Comparison of ENCODE assay signal across 8 cellular contexts in genomic region chr7:32893225-32893560, GRCh38. TPM values are rescaled to one million over a fixed set of nuclear protein-coding genes. Genes with fewer than 3 reads are reported as not detected.
DNase-seq lines count a peak whose midpoint lies in the region; ATAC-seq, FAIRE-seq and TF ChIP-seq lines count a peak whose summit lies in the region.

No MANE protein-coding gene starts in this region.

- ATAC-seq in HG02610 (IDR thresholded peaks at IDR 0.05; ENCODE audit: unreplicated experiment) (no peak), HG03442 (IDR thresholded peaks at IDR 0.05; ENCODE audit: unreplicated experiment) (no peak)

- peak overlapping the region; percentile 88 for H3K4me2 ChIP-seq in SK-N-SH
- H3K4me2 ChIP-seq in endothelial cell of umbilical vein (ENCODE audit: insufficient read depth, low read length), result peak overlapping the region; percentile 85

- peak overlapping the region; percentile 89 for H2AFZ ChIP-seq in SK-N-SH (ENCODE audit: low read depth)
- H2AFZ ChIP-seq in endothelial cell of umbilical vein (ENCODE audit: low read depth, low read length), result peak overlapping the region; percentile 8

- TF ChIP-seq EP300 in SK-N-SH (IDR thresholded peaks at IDR 0.05; ENCODE audit: borderline replicate concordance in 1 of 2, low read depth in 1 of 2, low read length in 1 of 2), result no peak

- H3K4me1 ChIP-seq in SK-N-SH (ENCODE audit: control insufficient read depth in 1 of 2, insufficient read depth in 2 of 2, low read depth in 1 of 2, low read length in 1 of 2) (peaks cover 19 to 22% of the 10 kb centered on the region in 2 experiments; a peak in 3 of 4 replicates), endothelial cell of umbilical vein (ENCODE audit: control insufficient read depth, extremely low read depth, insufficient read depth, low read length) (peaks cover 35% of the 10 kb centered on the region)

- H3K36me3 ChIP-seq in SK-N-SH (replicated peaks in 1 of 2; ENCODE audit: control insufficient read depth in 1 of 2, insufficient read depth in 2 of 2, low read length in 1 of 2) (peaks cover 0 to under 1% of the 10 kb centered on the region in 2 experiments), endothelial cell of umbilical vein (ENCODE audit: control insufficient read depth in 2 of 2, extremely low read depth in 1 of 2, insufficient read depth in 2 of 2, low read length in 2 of 2) (no peaks in the 10 kb centered on the region)

- H3K4me3 ChIP-seq in SK-N-SH (ENCODE audit: low read depth in 2 of 2, low read length in 1 of 2) (no peak overlapping the region), endothelial cell of umbilical vein (replicated peaks in 1 of 3; ENCODE audit: insufficient read depth in 1 of 3, low read depth in 1 of 3, low read length in 3 of 3) (peak overlapping the region in 1 of 3 experiments; percentile 9), skeletal muscle cell (ENCODE audit: low read depth, low read length) (peak overlapping the region; percentile 57)

- H3K79me2 ChIP-seq in SK-N-SH (ENCODE audit: insufficient read depth), result peaks cover 28% of the 10 kb centered on the region
- peaks cover 28% of the 10 kb centered on the region for H3K79me2 ChIP-seq in endothelial cell of umbilical vein (ENCODE audit: control insufficient read depth, insufficient read depth, low read length)

- H3K9me3 ChIP-seq in SK-N-SH (no peaks in the 10 kb centered on the region), endothelial cell of umbilical vein (replicated peaks; ENCODE audit: control insufficient read depth, insufficient read depth, low read length) (no peaks in the 10 kb centered on the region)

- peak overlapping the region; percentile 98 to 99 for H3K27ac ChIP-seq in SK-N-SH (ENCODE audit: low read depth in 2 of 2, low read length in 1 of 2)
- peak overlapping the region; percentile 99 for H3K27ac ChIP-seq in endothelial cell of umbilical vein (ENCODE audit: insufficient read depth, low read depth, low read length)

- H3K9ac ChIP-seq in SK-N-SH, result peak overlapping the region; percentile 90
- peak overlapping the region; percentile 90 for H3K9ac ChIP-seq in endothelial cell of umbilical vein (replicated peaks; ENCODE audit: extremely low read depth, insufficient read depth, low read length)

- H4K20me1 ChIP-seq in SK-N-SH (ENCODE audit: insufficient read depth), result peaks cover 22% of the 10 kb centered on the region
- H4K20me1 ChIP-seq in endothelial cell of umbilical vein (replicated peaks; ENCODE audit: control insufficient read depth, extremely low read depth, insufficient read depth, low read length), result peaks cover 2% of the 10 kb centered on the region

- no peak for TF ChIP-seq POLR2A in endothelial cell of umbilical vein (IDR thresholded peaks at IDR 0.05; ENCODE audit: low read depth, low read length)

- H3K9me2 ChIP-seq in SK-N-SH, result no peaks in the 10 kb centered on the region

- DNase-seq in GM19239 (ENCODE audit: insufficient read length, low spot score), result no peak
- no peak for DNase-seq in SK-N-SH
- DNase-seq in endothelial cell of umbilical vein (ENCODE audit: low read depth, low spot score), result no peak
- no peak for DNase-seq in skeletal muscle cell (ENCODE audit: low read depth)
- no peak for DNase-seq in UCSD-AML1 (lab: John Stamatoyannopoulos, UW; ENCODE audit: unreplicated experiment)
- DNase-seq in medulla oblongata (ENCODE audit: extremely low spot score), result no peak

- FAIRE-seq in GM19239 (lab: Jason Lieb, UNC) (peak; percentile 61), endothelial cell of umbilical vein (lab: Jason Lieb, UNC) (no peak)

- dilution Hi-C loops in endothelial cell of umbilical vein (cut with MboI; ENCODE audit: extremely low pct_ligation_motif_present, low sequenced_read_pairs), result no loop called here

- POLR2A ChIA-PET in SK-N-SH (lab: Yijun Ruan, JAX), result interaction anchor here (2.7 to 2.9 kb wide), 2 partner anchors 12 to 169 kb away, joined by 10 to 15 read pairs; partner anchors contain the start of gene NT5C3A
- POLR2A ChIA-PET in endothelial cell of umbilical vein (lab: Charles Lee), result no interaction called here

- WGBS in SK-N-SH (ENCODE audit: low lambda C conversion rate), result 53% methylated on average over 4 of the region's 4 CpGs

- no peak for TF ChIP-seq CTCF in SK-N-SH (IDR thresholded peaks at IDR 0.05)
- no peak for TF ChIP-seq CTCF in endothelial cell of umbilical vein (IDR thresholded peaks at IDR 0.05; ENCODE audit: extremely low read depth in 1 of 2, insufficient read depth in 1 of 2, low read depth in 1 of 2, low read length in 2 of 2)

- peaks cover 37% of the 10 kb centered on the region for H3F3A ChIP-seq in SK-N-SH (replicated peaks; ENCODE audit: insufficient read depth)

- TF ChIP-seq RAD21 in SK-N-SH (IDR thresholded peaks at IDR 0.05; ENCODE audit: low read length), result no peak

- no peaks in the 10 kb centered on the region for H3K9me1 ChIP-seq in endothelial cell of umbilical vein (replicated peaks; ENCODE audit: control insufficient read depth, extremely low read depth, insufficient read depth, low read length)

- intact Hi-C loops in endothelial cell of umbilical vein (cut with micrococcal nuclease), result loop anchor here (1.0 to 5.0 kb wide), 3 partner anchors 216 to 834 kb away; partner anchors contain the start of gene RP9

- CTCF ChIA-PET in SK-N-SH (lab: Yijun Ruan, JAX) (interaction anchor here (0.9 to 6.1 kb wide), 11 partner anchors 9 to 217 kb away, joined by 3 to 37 read pairs (median 5); no protein-coding TSS in a partner anchor), endothelial cell of umbilical vein (lab: Charles Lee) (interaction anchor here (0.8 to 5.0 kb wide), 5 partner anchors 12 to 93 kb away, joined by 3 to 39 read pairs (median 7); no protein-coding TSS in a partner anchor)

- BruUV-seq in endothelial cell of umbilical vein (replicated peaks; lab: Mats Ljungman, UMichigan), result no TSS peak

- H3K27me3 ChIP-seq in SK-N-SH (ENCODE audit: insufficient read depth) (no peaks in the 10 kb centered on the region), endothelial cell of umbilical vein (ENCODE audit: control insufficient read depth in 2 of 2, insufficient read depth in 2 of 2, low read length in 2 of 2) (no peaks in the 10 kb centered on the region)

TF ChIP-seq in SK-N-SH, 30 proteins besides CTCF, POLR2A, EP300 and RAD21 (continues in another document):
- no peak for TF ChIP-seq IRF3 (IDR thresholded peaks at IDR 0.05; ENCODE audit: low read depth, low read length)

TF ChIP-seq in endothelial cell of umbilical vein, 7 proteins besides CTCF, POLR2A, EP300 and RAD21:
- no peak for TF ChIP-seq MAX (IDR thresholded peaks at IDR 0.05; ENCODE audit: insufficient read depth, insufficient read length)
- TF ChIP-seq JUN (IDR thresholded peaks at IDR 0.05; ENCODE audit: borderline replicate concordance, insufficient read depth, insufficient read length, low read depth), result no peak
- peak; percentile 2 for TF ChIP-seq GATA2 (IDR thresholded peaks at IDR 0.05; ENCODE audit: insufficient read depth, insufficient read length, low read depth, low read length)

RNA-seq across cellular contexts. Expression of gene KBTBD2, which starts 1.6 kb away (rescaled TPM):
- polyA plus RNA-seq in SK-N-SH (2012; rRNA removed) (23.6 and 28.3 TPM in 2 replicates), endothelial cell of umbilical vein (19.8 and 24.8 TPM in 2 replicates)
- polyA plus RNA-seq in SK-N-SH (2012; cell fraction: cytosol; rRNA removed), result 32.5 and 37.1 TPM in 2 replicates
- polyA plus RNA-seq in SK-N-SH (2012; cell fraction: nucleus; rRNA removed), result 18.4 and 43.0 TPM in 2 replicates
- total RNA-seq in endothelial cell of umbilical vein, result 36.6 and 37.0 TPM in 2 replicates
- polyA plus RNA-seq in endothelial cell of umbilical vein (2011; cell fraction: cytosol; rRNA removed), result 21.3 and 23.0 TPM in 2 replicates
- 44.7 and 52.5 TPM in 2 replicates for polyA plus RNA-seq in endothelial cell of umbilical vein (2011; cell fraction: nucleus; rRNA removed)
- 27.1 and 32.1 TPM in 2 replicates for polyA plus RNA-seq in endothelial cell of umbilical vein (2012)
- 51.4 and 51.5 TPM in 2 replicates for polyA minus RNA-seq in endothelial cell of umbilical vein
- 16.2 TPM for polyA minus RNA-seq in endothelial cell of umbilical vein (2011; cell fraction: cytosol; rRNA and poly(A)+ RNA removed)
- polyA minus RNA-seq in endothelial cell of umbilical vein (2011; cell fraction: nucleus; rRNA and poly(A)+ RNA removed), result 65.4 and 86.4 TPM in 2 replicates
